11 cellular contexts compared by ENCODE assay signal in genomic region chr2:127153691-127154158, GRCh38. TPM values are rescaled to one million over a fixed set of nuclear protein-coding genes. Genes with fewer than 3 reads are reported as not detected.
DNase-seq lines count a peak whose midpoint lies in the region; ATAC-seq and TF ChIP-seq lines count a peak whose summit lies in the region.
"Had no signal": no experiment of that assay in that cellular context is flagged by ENCODE, and none has a peak within 500 bp of the region (broad histone marks: within the 10 kb centered on the region; RNA-seq: fewer than 3 reads in every experiment).

No MANE protein-coding gene starts in this region.

- no peak overlapping the region for H3K4me3 ChIP-seq in kidney epithelial cell (ENCODE audit: low read depth, low read length)
- no peak overlapping the region for H3K4me3 ChIP-seq in subcutaneous abdominal adipose tissue (ENCODE audit: low read depth in 1 of 5, low read length in 5 of 5)
- H3K4me3 ChIP-seq: skin epidermis had no signal

- no peaks in the 10 kb centered on the region for H3K27me3 ChIP-seq in kidney epithelial cell (ENCODE audit: control insufficient read depth, insufficient read depth, low read length)
- H3K27me3 ChIP-seq in subcutaneous abdominal adipose tissue (ENCODE audit: control insufficient read depth in 5 of 5, insufficient read depth in 4 of 5, low read length in 5 of 5): no peaks in the 10 kb centered on the region

- ATAC-seq in HG02678 (IDR thresholded peaks at IDR 0.05; ENCODE audit: unreplicated experiment): no peak
- no peak for ATAC-seq in Right ventricle myocardium superior (ENCODE audit: poor library complexity)
- no peak for ATAC-seq in HG03354 (IDR thresholded peaks at IDR 0.05; ENCODE audit: poor library complexity, severe bottlenecking, unreplicated experiment)

- no peak overlapping the region for H3K9ac ChIP-seq in subcutaneous abdominal adipose tissue (ENCODE audit: low read length in 5 of 5)

- no peak for TF ChIP-seq CTCF in kidney epithelial cell (IDR thresholded peaks at IDR 0.05; ENCODE audit: insufficient read depth, low read length, poor library complexity, severe bottlenecking)

- CTCF ChIA-PET in HEK293T (lab: Yijun Ruan, JAX): no interaction called here

- no peaks in the 10 kb centered on the region for H3K36me3 ChIP-seq in kidney epithelial cell (ENCODE audit: control insufficient read depth, insufficient read depth, low read length)
- no peaks in the 10 kb centered on the region for H3K36me3 ChIP-seq in subcutaneous abdominal adipose tissue (ENCODE audit: control insufficient read depth in 5 of 5, insufficient read depth in 5 of 5, low read length in 5 of 5)

- POLR2A ChIA-PET in HEK293T (lab: Yijun Ruan, JAX): no interaction called here

- H3K9me3 ChIP-seq in subcutaneous abdominal adipose tissue (ENCODE audit: control insufficient read depth in 5 of 5, low read length in 5 of 5): peaks cover 0 to 4% (median 0%) of the 10 kb centered on the region in 5 donors

- DNase-seq in HEK293T (ENCODE audit: extremely low spot score) (peak; percentile 4), astrocyte of the hippocampus (ENCODE audit: low read depth, low spot score) (peak; percentile 89), kidney epithelial cell (ENCODE audit: low read depth) (peak; percentile 86), NOMO-1 (lab: John Stamatoyannopoulos, UW; ENCODE audit: unreplicated experiment in 2 of 2) (no peak), Right ventricle myocardium superior (no peak)
- DNase-seq: GDM1, T-helper 2 cell had no signal

- peak overlapping the region; percentile 49 for H3K27ac ChIP-seq in subcutaneous abdominal adipose tissue (ENCODE audit: low read depth, low read length)

- peaks cover 2 to 33% (median 25%) of the 10 kb centered on the region in 5 donors for H3K4me1 ChIP-seq in subcutaneous abdominal adipose tissue (ENCODE audit: control insufficient read depth in 5 of 5, insufficient read depth in 5 of 5, low read length in 5 of 5)

- intact Hi-C loops in Right ventricle myocardium superior (cut with DNase I): no loop called here

TF ChIP-seq in HEK293T, 16 proteins besides CTCF, POLR2A, EP300 and RAD21:
- TF ChIP-seq CTBP1 (IDR thresholded peaks at IDR 0.05; ENCODE audit: borderline replicate concordance) (no peak), L3MBTL2 (conservative IDR thresholded peaks at IDR 0.05) (no peak), TARDBP (IDR thresholded peaks at IDR 0.05) (no peak), FOXK2 (IDR thresholded peaks at IDR 0.05) (no peak), PKNOX1 (IDR thresholded peaks at IDR 0.05) (no peak), NFRKB (IDR thresholded peaks at IDR 0.05) (no peak), FOXM1 (IDR thresholded peaks at IDR 0.05; ENCODE audit: borderline replicate concordance) (no peak), BHLHE40 (IDR thresholded peaks at IDR 0.05; ENCODE audit: borderline replicate concordance) (no peak), LEF1 (IDR thresholded peaks at IDR 0.05; ENCODE audit: borderline replicate concordance) (no peak)
TF ChIP-seq in HEK293T: peak in this region for 0.

RNA-seq across cellular contexts. Expression of gene BIN1, which starts 46.8 kb away (rescaled TPM):
- total RNA-seq in kidney epithelial cell (90.9 and 98.5 TPM in 2 replicates), Right ventricle myocardium superior (15.7 TPM)

Comparison
In these comparisons a context has a peak if more than half of its experiments do, and no peak if none do; other contexts are left out.
1. DNase-seq: peak in HEK293T (single experiment), astrocyte of the hippocampus (single experiment) and kidney epithelial cell (single experiment); none in NOMO-1 (0 of 2) and Right ventricle myocardium superior (single experiment).